In the genomic region with DNA sequence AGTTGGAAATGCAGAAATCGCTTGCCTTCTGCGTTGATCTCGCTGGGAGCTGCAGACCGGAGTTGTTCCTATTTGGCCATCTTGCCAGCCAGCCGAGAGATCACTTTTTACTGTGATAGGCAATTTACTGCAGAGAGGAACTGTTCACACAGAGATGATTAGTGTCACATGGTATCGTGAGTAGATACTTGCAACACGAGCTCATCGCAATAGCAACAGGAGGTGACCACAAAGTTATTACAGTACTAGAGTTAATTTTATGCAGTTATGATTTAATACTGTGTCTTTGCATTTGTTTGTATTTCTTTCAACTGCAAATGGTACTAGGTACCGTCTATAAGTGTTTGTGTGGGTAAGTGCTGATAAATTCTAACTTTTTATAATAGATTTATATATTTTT, we compare ENCODE assay signal across 19 cellular contexts. TPM values are rescaled to one million over a fixed set of nuclear protein-coding genes. Genes with fewer than 3 reads are reported as not detected.
DNase-seq lines count a peak whose midpoint lies in the region; ATAC-seq and TF ChIP-seq lines count a peak whose summit lies in the region.
"Had no signal": no experiment of that assay in that cellular context is flagged by ENCODE, and none has a peak within 500 bp of the region (broad histone marks: within the 10 kb centered on the region; RNA-seq: fewer than 3 reads in every experiment).

No MANE protein-coding gene starts in this region.

- POLR2A ChIA-PET in HEK293T (lab: Yijun Ruan, JAX), result no interaction called here

- DNase-seq in COR-L47 (lab: John Stamatoyannopoulos, UW) (peak; percentile 2), HEK293T (ENCODE audit: extremely low spot score) (peak; percentile 9), SW480 (ENCODE audit: low spot score) (peak; percentile 11), kidney epithelial cell (ENCODE audit: low read depth) (peak; percentile 19), NCI-H2171 (lab: John Stamatoyannopoulos, UW) (no peak), left cardiac atrium (no peak)
- no peak for DNase-seq in stimulated activated effector memory CD8-positive, alpha-beta T cell treated with anti-CD3 and anti-CD28 coated beads, Interleukin-12 subunit alpha, Interleukin-12 subunit beta, amount 100 ng/mL, for 72 hours (ENCODE audit: low spot score in 2 of 2)
- DNase-seq: activated naive CD8-positive, alpha-beta T cell treated with anti-CD3 and anti-CD28 coated beads for 36 hours; erythroblast; KG1; left ventricle myocardium inferior; OCI-M1; right cardiac atrium; stimulated activated naive B cell treated with anti-CD40 and anti-IgM and Interleukin-4, amounts not matched to agents 10 μg/mL and 1 μg/mL and 100 μg/mL, for 72 hours; upper lobe of left lung had no signal

- peaks cover 10% of the 10 kb centered on the region for H3K9me3 Mint-ChIP-seq in stimulated activated effector memory CD8-positive, alpha-beta T cell treated with anti-CD3 and anti-CD28 coated beads, Interleukin-12 subunit alpha, Interleukin-12 subunit beta, amount 100 ng/mL, for 72 hours

- no peak overlapping the region for H3K27ac Mint-ChIP-seq in stimulated activated effector memory CD8-positive, alpha-beta T cell treated with anti-CD3 and anti-CD28 coated beads, Interleukin-12 subunit alpha, Interleukin-12 subunit beta, amount 100 ng/mL, for 72 hours
- H3K27ac Mint-ChIP-seq: activated naive CD8-positive, alpha-beta T cell treated with anti-CD3 and anti-CD28 coated beads for 36 hours; stimulated activated naive B cell treated with anti-CD40 and anti-IgM and Interleukin-4, amounts not matched to agents 10 μg/mL and 1 μg/mL and 100 μg/mL, for 72 hours; WTC11 had no signal

- no peak overlapping the region for H3K4me3 ChIP-seq in kidney epithelial cell (ENCODE audit: low read depth, low read length)
- H3K4me3 ChIP-seq: BLaER1, left ventricle myocardium inferior, upper lobe of left lung had no signal

- intact Hi-C loops in left cardiac atrium (cut with DNase I), result no loop called here

- no peak for TF ChIP-seq CTCF in kidney epithelial cell (IDR thresholded peaks at IDR 0.05; ENCODE audit: insufficient read depth, low read length, poor library complexity, severe bottlenecking)

- CTCF ChIA-PET in HEK293T (lab: Yijun Ruan, JAX), result interaction anchor here (0.7 to 1.0 kb wide), 2 partner anchors 12 to 13 kb away, joined by 3 read pairs; no protein-coding TSS in a partner anchor

- H3K4me1 Mint-ChIP-seq in stimulated activated effector memory CD8-positive, alpha-beta T cell treated with anti-CD3 and anti-CD28 coated beads, Interleukin-12 subunit alpha, Interleukin-12 subunit beta, amount 100 ng/mL, for 72 hours, result no peaks in the 10 kb centered on the region
- H3K4me1 Mint-ChIP-seq: activated naive CD8-positive, alpha-beta T cell treated with anti-CD3 and anti-CD28 coated beads for 36 hours; nephron had no signal

- no peaks in the 10 kb centered on the region for H3K27me3 ChIP-seq in kidney epithelial cell (ENCODE audit: control insufficient read depth, insufficient read depth, low read length)
- H3K27me3 ChIP-seq: BLaER1, upper lobe of left lung had no signal

- no peaks in the 10 kb centered on the region for H3K36me3 ChIP-seq in kidney epithelial cell (ENCODE audit: control insufficient read depth, insufficient read depth, low read length)

- no peak for ATAC-seq in stimulated activated effector memory CD8-positive, alpha-beta T cell treated with anti-CD3 and anti-CD28 coated beads, Interleukin-12 subunit alpha, Interleukin-12 subunit beta, amount 100 ng/mL, for 72 hours
- ATAC-seq in left cardiac atrium (no peak), GM21529 (IDR thresholded peaks at IDR 0.05; ENCODE audit: unreplicated experiment) (no peak)
- ATAC-seq: right cardiac atrium; stimulated activated naive B cell treated with anti-CD40 and anti-IgM and Interleukin-4, amounts not matched to agents 10 μg/mL and 1 μg/mL and 100 μg/mL, for 72 hours; WTC11 had no signal

- no peak overlapping the region for H3K4me3 Mint-ChIP-seq in stimulated activated effector memory CD8-positive, alpha-beta T cell treated with anti-CD3 and anti-CD28 coated beads, Interleukin-12 subunit alpha, Interleukin-12 subunit beta, amount 100 ng/mL, for 72 hours
- H3K4me3 Mint-ChIP-seq: activated naive CD8-positive, alpha-beta T cell treated with anti-CD3 and anti-CD28 coated beads for 36 hours; nephron; stimulated activated naive B cell treated with anti-CD40 and anti-IgM and Interleukin-4, amounts not matched to agents 10 μg/mL and 1 μg/mL and 100 μg/mL, for 72 hours; WTC11 had no signal

- H3K36me3 Mint-ChIP-seq in stimulated activated effector memory CD8-positive, alpha-beta T cell treated with anti-CD3 and anti-CD28 coated beads, Interleukin-12 subunit alpha, Interleukin-12 subunit beta, amount 100 ng/mL, for 72 hours, result peaks cover 33% of the 10 kb centered on the region

TF ChIP-seq in HEK293T, 16 proteins besides CTCF, POLR2A, EP300 and RAD21:
- no peak for TF ChIP-seq FOXM1 (IDR thresholded peaks at IDR 0.05; ENCODE audit: borderline replicate concordance)
- no peak for TF ChIP-seq NFRKB (IDR thresholded peaks at IDR 0.05)
- no peak for TF ChIP-seq ELF4 (IDR thresholded peaks at IDR 0.05)
- no peak for TF ChIP-seq ZNF384 (IDR thresholded peaks at IDR 0.05)
- TF ChIP-seq FOXA1 (IDR thresholded peaks at IDR 0.05), result no peak
- no peak for TF ChIP-seq L3MBTL2 (conservative IDR thresholded peaks at IDR 0.05)
- no peak for TF ChIP-seq BHLHE40 (IDR thresholded peaks at IDR 0.05; ENCODE audit: borderline replicate concordance)
- TF ChIP-seq HDGF (IDR thresholded peaks at IDR 0.05; ENCODE audit: borderline replicate concordance), result no peak
- TF ChIP-seq, protein P1, sequence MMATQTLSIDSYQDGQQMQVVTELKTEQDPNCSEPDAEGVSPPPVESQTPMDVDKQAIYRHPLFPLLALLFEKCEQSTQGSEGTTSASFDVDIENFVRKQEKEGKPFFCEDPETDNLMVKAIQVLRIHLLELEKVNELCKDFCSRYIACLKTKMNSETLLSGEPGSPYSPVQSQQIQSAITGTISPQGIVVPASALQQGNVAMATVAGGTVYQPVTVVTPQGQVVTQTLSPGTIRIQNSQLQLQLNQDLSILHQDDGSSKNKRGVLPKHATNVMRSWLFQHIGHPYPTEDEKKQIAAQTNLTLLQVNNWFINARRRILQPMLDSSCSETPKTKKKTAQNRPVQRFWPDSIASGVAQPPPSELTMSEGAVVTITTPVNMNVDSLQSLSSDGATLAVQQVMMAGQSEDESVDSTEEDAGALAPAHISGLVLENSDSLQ (IDR thresholded peaks at IDR 0.05), result no peak
- no peak for TF ChIP-seq FOXK2 (IDR thresholded peaks at IDR 0.05)
- no peak for TF ChIP-seq TARDBP (IDR thresholded peaks at IDR 0.05)
- TF ChIP-seq CTBP1 (IDR thresholded peaks at IDR 0.05; ENCODE audit: borderline replicate concordance), result no peak
- TF ChIP-seq LEF1 (IDR thresholded peaks at IDR 0.05; ENCODE audit: borderline replicate concordance), result no peak
- no peak for TF ChIP-seq SP1 (IDR thresholded peaks at IDR 0.05)
- TF ChIP-seq ARNT (IDR thresholded peaks at IDR 0.05), result no peak
- no peak for TF ChIP-seq SUZ12 (IDR thresholded peaks at IDR 0.05)
TF ChIP-seq in HEK293T: peak in this region for 0.

RNA-seq across cellular contexts. Expression of a gene that starts 27.8 kb away (rescaled TPM):
- total RNA-seq in kidney epithelial cell, result 9.9 and 10.5 TPM in 2 replicates
- 10 to 100 TPM; 10.4 to 10.5 TPM for total RNA-seq in left cardiac atrium

RNA-seq across cellular contexts. Expression of a gene that starts 55.8 kb away (rescaled TPM):
- total RNA-seq in kidney epithelial cell (26.3 and 50.0 TPM in 2 replicates), left cardiac atrium (10 to 100 TPM; 11.7 to 12.0 TPM)

Comparison
In these comparisons a context has a peak if more than half of its experiments do, and no peak if none do; other contexts are left out.
1. DNase-seq: peak in COR-L47 (single experiment), HEK293T (single experiment), SW480 (single experiment) and kidney epithelial cell (single experiment); none in NCI-H2171 (single experiment), stimulated activated effector memory CD8-positive, alpha-beta T cell treated with anti-CD3 and anti-CD28 coated beads, Interleukin-12 subunit alpha, Interleukin-12 subunit beta, amount 100 ng/mL, for 72 hours (0 of 2) and left cardiac atrium (single experiment).